15 cellular contexts compared by ENCODE assay signal in the genomic region with DNA sequence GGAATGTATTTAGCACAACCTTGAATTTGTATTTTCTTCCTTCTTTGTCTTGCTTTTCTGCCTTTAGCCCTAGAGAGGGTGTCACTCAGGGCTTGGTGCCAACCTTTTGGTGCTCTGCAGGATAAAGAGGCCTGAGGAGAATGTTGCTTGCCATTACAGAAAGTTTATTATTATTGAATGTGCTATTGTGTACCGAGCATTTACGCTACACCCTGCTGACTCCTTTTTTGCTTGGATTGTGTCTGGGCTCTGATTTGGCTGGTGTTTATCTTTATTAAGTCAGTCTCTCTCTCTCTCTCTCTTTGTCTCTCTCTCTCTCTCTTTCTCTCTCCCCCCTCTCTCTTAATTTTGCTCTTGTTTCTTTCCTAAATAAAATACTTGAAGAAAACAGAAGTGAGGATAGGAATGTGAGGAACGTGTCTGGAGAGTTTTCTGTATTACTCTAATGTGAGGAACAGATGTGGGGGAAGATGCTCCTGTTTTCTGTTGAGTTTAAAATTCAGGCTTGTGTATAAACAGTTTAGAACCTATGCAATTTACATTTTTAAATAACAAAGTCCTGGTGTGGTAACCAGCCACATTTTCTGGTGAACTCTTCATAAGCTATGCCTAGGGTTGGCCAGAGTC.
A peak's percentile ranks its signal among the peaks of the same experiment; 100 is the strongest.
DNase-seq lines count a peak whose midpoint lies in the region; ATAC-seq and TF ChIP-seq lines count a peak whose summit lies in the region.
"Had no signal": no experiment of that assay in that cellular context is flagged by ENCODE, and none has a peak within 500 bp of the region (broad histone marks: within the 10 kb centered on the region; RNA-seq: fewer than 3 reads in every experiment).

No MANE protein-coding gene starts in this region.

- CTCF ChIA-PET in HEK293 (lab: Yijun Ruan, JAX): no interaction called here

- peak; percentile 15 for DNase-seq in AG08395 (ENCODE audit: low spot score)
- DNase-seq in astrocyte of the hippocampus (ENCODE audit: low read depth, low spot score): peak; percentile 79
- DNase-seq in mesothelial cell of epicardium (ENCODE audit: low spot score in 2 of 2, unreplicated experiment in 2 of 2): no peak
- DNase-seq in hepatic stellate cell (ENCODE audit: low spot score): no peak
- no peak for DNase-seq in mesenteric fat pad (ENCODE audit: low spot score)
- DNase-seq in NOMO-1 treated with DMSO at 0.1 percent for 48 hours (lab: John Stamatoyannopoulos, UW; ENCODE audit: unreplicated experiment): no peak
- DNase-seq: activated CD4-positive, alpha-beta T cell treated with anti-CD3 and anti-CD28 coated beads, Interleukin-2, amount 50 U/mL, for 1 hour; activated naive CD4-positive, alpha-beta T cell treated with anti-CD3 and anti-CD28 coated beads, Interleukin-2, amount 50 U/mL, for 16 hours; mucosa of descending colon; NCI-H146; NCI-H524 treated with DMSO at 0.1 percent for 48 hours; stimulated activated CD4-positive, alpha-beta T cell treated with anti-CD3 and anti-CD28 coated beads, Interleukin-2, amount 100 ng/mL, for 48 hours had no signal

- no peak overlapping the region for H3K4me3 ChIP-seq in HEK293 (ENCODE audit: low read depth, low read length)
- H3K4me3 ChIP-seq: mucosa of descending colon had no signal

- H3K27ac Mint-ChIP-seq in mesothelial cell of epicardium: peak overlapping the region; percentile 39

- H3K36me3 ChIP-seq in HEK293 (ENCODE audit: control insufficient read depth in 2 of 2, insufficient read depth in 1 of 2, low read length in 2 of 2): no peaks in the 10 kb centered on the region

- H3K9me3 Mint-ChIP-seq in mesothelial cell of epicardium: no peaks in the 10 kb centered on the region

- H3K4me1 ChIP-seq in HEK293 (ENCODE audit: control insufficient read depth, insufficient read depth, low read length): no peaks in the 10 kb centered on the region

- POLR2A ChIA-PET in HEK293 (lab: Yijun Ruan, JAX): no interaction called here

- H3K4me3 Mint-ChIP-seq in mesothelial cell of epicardium: no peak overlapping the region

- peaks cover 46% of the 10 kb centered on the region for H3K4me1 Mint-ChIP-seq in mesothelial cell of epicardium

- no peaks in the 10 kb centered on the region for H3K9me3 ChIP-seq in HEK293 (ENCODE audit: control insufficient read depth, insufficient read depth, low read depth, low read length)
- H3K9me3 ChIP-seq: mucosa of descending colon had no signal

- TF ChIP-seq CTCF in HEK293 (tag by site-specific recombination; IDR thresholded peaks at IDR 0.05) (no peak), mesothelial cell of epicardium (IDR thresholded peaks at IDR 0.05; ENCODE audit: unreplicated experiment) (no peak)

- no peak for ATAC-seq in GM18519 (IDR thresholded peaks at IDR 0.05; ENCODE audit: low FRiP score, unreplicated experiment)
- ATAC-seq: mucosa of descending colon, Panc1 had no signal

- H3K27ac ChIP-seq in HEK293 (ENCODE audit: extremely low read depth, low read depth, low read length): no peak overlapping the region

- no peaks in the 10 kb centered on the region for H3K27me3 Mint-ChIP-seq in mesothelial cell of epicardium (ENCODE audit: low read depth)

- H3K36me3 Mint-ChIP-seq in mesothelial cell of epicardium: no peaks in the 10 kb centered on the region

TF ChIP-seq in HEK293, 187 proteins besides CTCF, POLR2A, EP300 and RAD21:
- TF ChIP-seq ZNF155 (tag by site-specific recombination; IDR thresholded peaks at IDR 0.05) (no peak), ZNF221 (tag by site-specific recombination; IDR thresholded peaks at IDR 0.05; ENCODE audit: borderline replicate concordance) (no peak), ZNF785 (tag by site-specific recombination; IDR thresholded peaks at IDR 0.05) (no peak), ZNF677 (tag by site-specific recombination; IDR thresholded peaks at IDR 0.05) (no peak), SALL2 (tag by site-specific recombination; IDR thresholded peaks at IDR 0.05; ENCODE audit: borderline replicate concordance) (no peak), SP2 (tag by site-specific recombination; IDR thresholded peaks at IDR 0.05) (no peak), ZNF596 (tag by site-specific recombination; IDR thresholded peaks at IDR 0.05) (peak; percentile 77)
- TF ChIP-seq, protein P1, sequence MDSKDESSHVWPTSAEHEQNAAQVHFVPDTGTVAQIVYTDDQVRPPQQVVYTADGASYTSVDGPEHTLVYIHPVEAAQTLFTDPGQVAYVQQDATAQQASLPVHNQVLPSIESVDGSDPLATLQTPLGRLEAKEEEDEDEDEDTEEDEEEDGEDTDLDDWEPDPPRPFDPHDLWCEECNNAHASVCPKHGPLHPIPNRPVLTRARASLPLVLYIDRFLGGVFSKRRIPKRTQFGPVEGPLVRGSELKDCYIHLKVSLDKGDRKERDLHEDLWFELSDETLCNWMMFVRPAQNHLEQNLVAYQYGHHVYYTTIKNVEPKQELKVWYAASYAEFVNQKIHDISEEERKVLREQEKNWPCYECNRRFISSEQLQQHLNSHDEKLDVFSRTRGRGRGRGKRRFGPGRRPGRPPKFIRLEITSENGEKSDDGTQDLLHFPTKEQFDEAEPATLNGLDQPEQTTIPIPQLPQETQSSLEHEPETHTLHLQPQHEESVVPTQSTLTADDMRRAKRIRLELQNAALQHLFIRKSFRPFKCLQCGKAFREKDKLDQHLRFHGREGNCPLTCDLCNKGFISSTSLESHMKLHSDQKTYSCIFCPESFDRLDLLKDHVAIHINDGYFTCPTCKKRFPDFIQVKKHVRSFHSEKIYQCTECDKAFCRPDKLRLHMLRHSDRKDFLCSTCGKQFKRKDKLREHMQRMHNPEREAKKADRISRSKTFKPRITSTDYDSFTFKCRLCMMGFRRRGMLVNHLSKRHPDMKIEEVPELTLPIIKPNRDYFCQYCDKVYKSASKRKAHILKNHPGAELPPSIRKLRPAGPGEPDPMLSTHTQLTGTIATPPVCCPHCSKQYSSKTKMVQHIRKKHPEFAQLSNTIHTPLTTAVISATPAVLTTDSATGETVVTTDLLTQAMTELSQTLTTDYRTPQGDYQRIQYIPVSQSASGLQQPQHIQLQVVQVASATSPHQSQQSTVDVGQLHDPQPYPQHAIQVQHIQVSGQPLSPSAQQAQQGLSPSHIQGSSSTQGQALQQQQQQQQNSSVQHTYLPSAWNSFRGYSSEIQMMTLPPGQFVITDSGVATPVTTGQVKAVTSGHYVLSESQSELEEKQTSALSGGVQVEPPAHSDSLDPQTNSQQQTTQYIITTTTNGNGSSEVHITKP (tag by site-specific recombination; IDR thresholded peaks at IDR 0.05): no peak

Comparison
In these comparisons a context has a peak if more than half of its experiments do, and no peak if none do; other contexts are left out.
1. DNase-seq: peak in AG08395 (single experiment) and astrocyte of the hippocampus (single experiment); none in mesothelial cell of epicardium (0 of 2), hepatic stellate cell (single experiment), mesenteric fat pad (single experiment) and NOMO-1 treated with DMSO at 0.1 percent for 48 hours (single experiment).